Comparison of ENCODE assay signal across 11 cellular contexts in genomic region chr17:62791235-62792121, GRCh38. TPM values are rescaled to one million over a fixed set of nuclear protein-coding genes. Genes with fewer than 3 reads are reported as not detected.
A peak's percentile ranks its signal among the peaks of the same experiment; 100 is the strongest.
DNase-seq lines count a peak whose midpoint lies in the region; ATAC-seq and TF ChIP-seq lines count a peak whose summit lies in the region.
"Had no signal": no experiment of that assay in that cellular context is flagged by ENCODE, and none has a peak within 500 bp of the region (broad histone marks: within the 10 kb centered on the region; RNA-seq: fewer than 3 reads in every experiment).

No MANE protein-coding gene starts in this region.

- in situ Hi-C loops in Caki2 (cut with HindIII; ENCODE audit: low pct_unique_long_range_greater_than_20kb, low sequenced_read_pairs) (no loop called here), astrocyte of the spinal cord (cut with HindIII; ENCODE audit: low sequenced_read_pairs) (no loop called here)

- intact Hi-C loops in CD14-positive monocyte (cut with micrococcal nuclease), result no loop called here
- intact Hi-C loops in upper lobe of right lung (cut with DNase I), result no loop called here

- no peak overlapping the region for H3K27ac Mint-ChIP-seq in CD14-positive monocyte
- H3K27ac Mint-ChIP-seq: activated naive CD4-positive, alpha-beta T cell treated with anti-CD3 and anti-CD28 coated beads, Interleukin-2, amount 50 U/mL, for 72 hours; T-helper 1 cell treated with Interleukin-12 subunit alpha and Interleukin-12 subunit beta and Interleukin-4 antibody, amounts not matched to agents 30 μg/mL and 1 μg/mL, for 36 hours had no signal

- peak; percentile 41 for DNase-seq in Caki2 (ENCODE audit: low read depth)
- DNase-seq in LHCN-M2 (ENCODE audit: low read depth), result peak; percentile 90
- DNase-seq in astrocyte of the spinal cord (ENCODE audit: low read depth, low spot score), result peak; percentile 95
- DNase-seq in myocyte (ENCODE audit: low read depth), result peak; percentile 83
- DNase-seq in COLO829 (ENCODE audit: low spot score), result no peak
- DNase-seq in activated CD4-positive, alpha-beta T cell treated with anti-CD3 and anti-CD28 coated beads for 1 hour, result no peak
- DNase-seq in CD14-positive monocyte (ENCODE audit: low spot score), result no peak
- DNase-seq in upper lobe of right lung, result no peak

- no peak for ATAC-seq in upper lobe of right lung
- ATAC-seq: activated naive CD4-positive, alpha-beta T cell treated with anti-CD3 and anti-CD28 coated beads, Interleukin-2, amount 50 U/mL, for 72 hours had no signal

- H3K36me3 ChIP-seq in upper lobe of right lung, result no peaks in the 10 kb centered on the region
- H3K36me3 ChIP-seq: neutrophil had no signal

- H3K9me3 Mint-ChIP-seq in CD14-positive monocyte, result peaks cover 0 to 2% (median 0%) of the 10 kb centered on the region in 7 donors

- TF ChIP-seq CTCF in astrocyte of the spinal cord (IDR thresholded peaks at IDR 0.05; ENCODE audit: low read depth, low read length), result no peak
- no peak for TF ChIP-seq CTCF in CD14-positive monocyte (IDR thresholded peaks at IDR 0.05)
- no peak for TF ChIP-seq CTCF in upper lobe of right lung (IDR thresholded peaks at IDR 0.05)

- no peak overlapping the region for H3K27ac ChIP-seq in upper lobe of right lung
- H3K27ac ChIP-seq: neutrophil had no signal

- no peaks in the 10 kb centered on the region for H3K9me3 ChIP-seq in upper lobe of right lung
- H3K9me3 ChIP-seq: neutrophil had no signal

- H3K27me3 ChIP-seq in upper lobe of right lung, result no peaks in the 10 kb centered on the region

- no peaks in the 10 kb centered on the region for H3K4me1 ChIP-seq in upper lobe of right lung

- H3K4me3 ChIP-seq in astrocyte of the spinal cord (ENCODE audit: low read depth, low read length) (no peak overlapping the region), upper lobe of right lung (no peak overlapping the region)

- peaks cover 13% of the 10 kb centered on the region for H3K4me1 Mint-ChIP-seq in CD14-positive monocyte

- no peak overlapping the region for H3K4me3 Mint-ChIP-seq in CD14-positive monocyte
- H3K4me3 Mint-ChIP-seq: T-helper 1 cell treated with Interleukin-12 subunit alpha and Interleukin-12 subunit beta and Interleukin-4 antibody, amounts not matched to agents 30 μg/mL and 1 μg/mL, for 36 hours had no signal

- no peaks in the 10 kb centered on the region for H3K36me3 Mint-ChIP-seq in CD14-positive monocyte

- peaks cover 2 to 5% (median 4%) of the 10 kb centered on the region in 3 donors for H3K27me3 Mint-ChIP-seq in CD14-positive monocyte (ENCODE audit: low read depth in 3 of 3)

RNA-seq across cellular contexts. Expression of gene MARCHF10, which starts 16.6 kb away (rescaled TPM):
- total RNA-seq in Caki2 (2014; rRNA removed; shearing (Covaris generic); ENCODE audit: low replicate concordance), result not detected in 2 replicates
- total RNA-seq in LHCN-M2 (2014; rRNA removed) (0.11 and 0.13 TPM in 2 replicates), myocyte (0.47 TPM in 1 of 2 replicates, not detected in the other), upper lobe of right lung (not detected)
- 0.44 TPM for polyA plus RNA-seq in LHCN-M2 (2012)
- polyA plus RNA-seq in myocyte (2012), result 0.20 TPM
- not detected for polyA plus RNA-seq in CD14-positive monocyte
- total RNA-seq: activated naive CD4-positive, alpha-beta T cell treated with anti-CD3 and anti-CD28 coated beads, Interleukin-2, amount 50 U/mL, for 72 hours had no signal

Comparison
In these comparisons a context has a peak if more than half of its experiments do, and no peak if none do; other contexts are left out.
1. DNase-seq: peak in Caki2 (single experiment), LHCN-M2 (single experiment), astrocyte of the spinal cord (single experiment) and myocyte (single experiment); none in COLO829 (single experiment), activated CD4-positive, alpha-beta T cell treated with anti-CD3 and anti-CD28 coated beads for 1 hour (single experiment), CD14-positive monocyte (single experiment) and upper lobe of right lung (single experiment).